28 cellular contexts compared by ENCODE assay signal in genomic region chr12:83017001-83017400, GRCh38.
DNase-seq lines count a peak whose midpoint lies in the region; ATAC-seq and TF ChIP-seq lines count a peak whose summit lies in the region.
"Had no signal": no experiment of that assay in that cellular context is flagged by ENCODE, and none has a peak within 500 bp of the region (broad histone marks: within the 10 kb centered on the region; RNA-seq: fewer than 3 reads in every experiment).

No MANE protein-coding gene starts in this region.

- H3K4me2 ChIP-seq in PC-9, result no peak overlapping the region
- H3K4me2 ChIP-seq: BLaER1 treated with 17β-estradiol and CSF1 and Interleukin-3, amounts not matched to agents 10 nM and 100 nM had no signal

- 0 out of 2 replicates have a peak overlapping the region, but pooled peaks have one; percentile 45 for H3K27ac ChIP-seq in PC-9
- peak overlapping the region; percentile 83 for H3K27ac ChIP-seq in muscle layer of duodenum (ENCODE audit: low read length)
- H3K27ac ChIP-seq in stomach smooth muscle (ENCODE audit: low read length), result peak overlapping the region; percentile 89
- H3K27ac ChIP-seq in CD4-positive, alpha-beta T cell (ENCODE audit: low read depth, low read length), result no peak overlapping the region
- H3K27ac ChIP-seq: BLaER1 treated with 17β-estradiol and CSF1 and Interleukin-3, amounts not matched to agents 10 nM and 100 nM; cardiac muscle cell; coronary artery; GM23248; SJSA1; spleen had no signal

- no peak overlapping the region for H2AFZ ChIP-seq in PC-9
- H2AFZ ChIP-seq: GM23248 had no signal

- H3K4me3 Mint-ChIP-seq in activated CD8-positive, alpha-beta T cell treated with anti-CD3 and anti-CD28 coated beads for 36 hours, result no peak overlapping the region
- H3K4me3 Mint-ChIP-seq in CD4-positive, alpha-beta T cell, result no peak overlapping the region
- H3K4me3 Mint-ChIP-seq: activated T-helper 1 cell treated with anti-CD3 and anti-CD28 coated beads, Interleukin-12 subunit alpha, Interleukin-12 subunit beta, Interleukin-2, Interleukin-4 antibody, amounts not matched to agents 30 ng/mL and 10 ng/mL and 1 ng/mL, durations not matched to agents 14 hours and 24 hours and 36 hours; effector memory CD8-positive, alpha-beta T cell; HFFc6; type B pancreatic cell had no signal

- H3F3A ChIP-seq in PC-9 (ENCODE audit: insufficient read depth, low read depth), result peaks cover 14% of the 10 kb centered on the region; the same call in 1 of the 2 replicates

- H3K27me3 ChIP-seq in PC-9 (ENCODE audit: insufficient read depth, low read depth) (no peaks in the 10 kb centered on the region), muscle layer of duodenum (ENCODE audit: low read depth, low read length) (no peaks in the 10 kb centered on the region), stomach smooth muscle (ENCODE audit: control insufficient read depth in 1 of 2, insufficient read depth in 2 of 2, low read length in 2 of 2) (no peaks in the 10 kb centered on the region), MG63 (no peaks in the 10 kb centered on the region)
- no peaks in the 10 kb centered on the region for H3K27me3 ChIP-seq in CD4-positive, alpha-beta T cell (ENCODE audit: control insufficient read depth, insufficient read depth, low read length)
- H3K27me3 ChIP-seq: BLaER1 treated with 17β-estradiol and CSF1 and Interleukin-3, amounts not matched to agents 10 nM and 100 nM; cardiac muscle cell; heart right ventricle; SJSA1; spleen had no signal

- H3K9me3 ChIP-seq in PC-9 (ENCODE audit: insufficient read depth, low read depth) (no peaks in the 10 kb centered on the region; the same call in 1 of the 2 replicates), muscle layer of duodenum (ENCODE audit: control insufficient read depth in 1 of 2, low read length in 2 of 2) (no peaks in the 10 kb centered on the region), stomach smooth muscle (ENCODE audit: control insufficient read depth in 2 of 2, low read length in 2 of 2) (no peaks in the 10 kb centered on the region), MG63 (no peaks in the 10 kb centered on the region)
- H3K9me3 ChIP-seq in CD4-positive, alpha-beta T cell (ENCODE audit: control insufficient read depth, low read length), result no peaks in the 10 kb centered on the region
- H3K9me3 ChIP-seq: BLaER1 treated with 17β-estradiol and CSF1 and Interleukin-3, amounts not matched to agents 10 nM and 100 nM; heart right ventricle; SJSA1; spleen had no signal

- no peaks in the 10 kb centered on the region for H3K79me2 ChIP-seq in PC-9 (ENCODE audit: low read depth)

- POLR2A ChIA-PET in PC-9 (lab: Charles Lee; ENCODE audit: unreplicated experiment), result no interaction called here
- POLR2A ChIA-PET in activated CD8-positive, alpha-beta T cell treated with anti-CD3 and anti-CD28 coated beads for 36 hours (lab: Charles Lee), result no interaction called here
- POLR2A ChIA-PET in CD4-positive, alpha-beta T cell (lab: Charles Lee), result no interaction called here

- H3K27ac Mint-ChIP-seq in activated CD8-positive, alpha-beta T cell treated with anti-CD3 and anti-CD28 coated beads for 36 hours, result no peak overlapping the region
- H3K27ac Mint-ChIP-seq in CD4-positive, alpha-beta T cell, result no peak overlapping the region
- H3K27ac Mint-ChIP-seq: activated T-helper 1 cell treated with anti-CD3 and anti-CD28 coated beads, Interleukin-12 subunit alpha, Interleukin-12 subunit beta, Interleukin-2, Interleukin-4 antibody, amounts not matched to agents 30 ng/mL and 10 ng/mL and 1 ng/mL, durations not matched to agents 14 hours and 24 hours and 36 hours; effector memory CD8-positive, alpha-beta T cell; HFFc6; type B pancreatic cell had no signal

- H4K20me1 ChIP-seq in PC-9 (ENCODE audit: insufficient read depth), result no peaks in the 10 kb centered on the region
- H4K20me1 ChIP-seq: BLaER1 treated with 17β-estradiol and CSF1 and Interleukin-3, amounts not matched to agents 10 nM and 100 nM had no signal

- CTCF ChIA-PET in PC-9 (lab: Charles Lee), result no interaction called here
- CTCF ChIA-PET in activated CD8-positive, alpha-beta T cell treated with anti-CD3 and anti-CD28 coated beads for 36 hours (lab: Charles Lee), result no interaction called here
- CTCF ChIA-PET in CD4-positive, alpha-beta T cell (lab: Charles Lee), result no interaction called here

- H3K9me2 ChIP-seq in PC-9 (ENCODE audit: insufficient read depth), result no peaks in the 10 kb centered on the region

- no peak for DNase-seq in PC-9
- DNase-seq in astrocyte of the hippocampus (ENCODE audit: low read depth, low spot score), result peak; percentile 25
- DNase-seq in activated CD8-positive, alpha-beta T cell treated with anti-CD3 and anti-CD28 coated beads for 36 hours, result no peak
- DNase-seq in MG63, result no peak
- DNase-seq in CD4-positive, alpha-beta T cell, result no peak
- DNase-seq: activated CD4-positive, alpha-beta T cell treated with anti-CD3 and anti-CD28 coated beads, Interleukin-2, amount 50 U/mL, for 4 hours; activated naive CD4-positive, alpha-beta T cell treated with anti-CD3 and anti-CD28 coated beads, Interleukin-2, amount 50 U/mL, for 16 hours; amygdala; effector memory CD8-positive, alpha-beta T cell; GM23248; heart right ventricle; HFFc6; Karpas-422; NCI-H1048; NCI-H1694 treated with DMSO at 0.1 percent for 48 hours; NCI-H526; retina; spleen; stimulated activated CD4-positive, alpha-beta T cell treated with anti-CD3 and anti-CD28 coated beads, Interleukin-2, amount 100 ng/mL, for 48 hours had no signal

- H3K4me3 ChIP-seq in PC-9 (no peak overlapping the region), muscle layer of duodenum (ENCODE audit: low read depth in 1 of 2, low read length in 2 of 2) (no peak overlapping the region), stomach smooth muscle (ENCODE audit: low read length in 2 of 2) (no peak overlapping the region), MG63 (no peak overlapping the region)
- H3K4me3 ChIP-seq: BLaER1 treated with 17β-estradiol and CSF1 and Interleukin-3, amounts not matched to agents 10 nM and 100 nM; cardiac muscle cell; coronary artery; lung; SJSA1; spleen had no signal

- no peaks in the 10 kb centered on the region for H3K9me3 Mint-ChIP-seq in activated CD8-positive, alpha-beta T cell treated with anti-CD3 and anti-CD28 coated beads for 36 hours
- peaks cover 2% of the 10 kb centered on the region for H3K9me3 Mint-ChIP-seq in CD4-positive, alpha-beta T cell
- H3K9me3 Mint-ChIP-seq: activated T-helper 1 cell treated with anti-CD3 and anti-CD28 coated beads, Interleukin-12 subunit alpha, Interleukin-12 subunit beta, Interleukin-2, Interleukin-4 antibody, amounts not matched to agents 30 ng/mL and 10 ng/mL and 1 ng/mL, durations not matched to agents 14 hours and 24 hours and 36 hours; type B pancreatic cell had no signal

- no peaks in the 10 kb centered on the region for H3K36me3 Mint-ChIP-seq in activated CD8-positive, alpha-beta T cell treated with anti-CD3 and anti-CD28 coated beads for 36 hours (ENCODE audit: low read depth)
- H3K36me3 Mint-ChIP-seq in CD4-positive, alpha-beta T cell (ENCODE audit: low read depth), result no peaks in the 10 kb centered on the region

- TF ChIP-seq CTCF in PC-9 (conservative IDR thresholded peaks at IDR 0.05), result no peak
- TF ChIP-seq CTCF in activated CD8-positive, alpha-beta T cell treated with anti-CD3 and anti-CD28 coated beads for 36 hours (IDR thresholded peaks at IDR 0.05), result no peak
- TF ChIP-seq CTCF in CD4-positive, alpha-beta T cell (IDR thresholded peaks at IDR 0.05), result no peak

- peaks cover 19% of the 10 kb centered on the region for H3K4me1 ChIP-seq in PC-9 (replicated peaks; ENCODE audit: insufficient read depth)
- peaks cover 0 to 8% of the 10 kb centered on the region in 2 donors for H3K4me1 ChIP-seq in muscle layer of duodenum (ENCODE audit: control insufficient read depth in 1 of 2, insufficient read depth in 2 of 2, low read length in 2 of 2)
- peaks cover 21% of the 10 kb centered on the region for H3K4me1 ChIP-seq in stomach smooth muscle (ENCODE audit: control insufficient read depth, insufficient read depth, low read length)
- H3K4me1 ChIP-seq: BLaER1 treated with 17β-estradiol and CSF1 and Interleukin-3, amounts not matched to agents 10 nM and 100 nM; SJSA1; spleen had no signal

- intact Hi-C loops in PC-9 (cut with micrococcal nuclease; ENCODE audit: unreplicated experiment), result no loop called here
- intact Hi-C loops in activated CD8-positive, alpha-beta T cell treated with anti-CD3 and anti-CD28 coated beads for 36 hours (cut with micrococcal nuclease), result no loop called here
- intact Hi-C loops in CD4-positive, alpha-beta T cell (cut with DNase I, micrococcal nuclease), result no loop called here

- no peaks in the 10 kb centered on the region for H3K27me3 Mint-ChIP-seq in activated CD8-positive, alpha-beta T cell treated with anti-CD3 and anti-CD28 coated beads for 36 hours
- H3K27me3 Mint-ChIP-seq in CD4-positive, alpha-beta T cell, result no peaks in the 10 kb centered on the region
- H3K27me3 Mint-ChIP-seq: effector memory CD8-positive, alpha-beta T cell; type B pancreatic cell had no signal

- no TSS peak for BruUV-seq in PC-9 (replicated peaks; lab: Mats Ljungman, UMichigan)

- peak overlapping the region in 1 of 2 donors; percentile 78 for H3K9ac ChIP-seq in stomach smooth muscle (ENCODE audit: low read length in 2 of 2)
- H3K9ac ChIP-seq: BLaER1 treated with 17β-estradiol and CSF1 and Interleukin-3, amounts not matched to agents 10 nM and 100 nM; GM23248 had no signal

- ATAC-seq in activated CD8-positive, alpha-beta T cell treated with anti-CD3 and anti-CD28 coated beads for 36 hours, result no peak
- ATAC-seq in CD4-positive, alpha-beta T cell (ENCODE audit: poor library complexity), result no peak
- ATAC-seq: effector memory CD8-positive, alpha-beta T cell had no signal

- no peaks in the 10 kb centered on the region for H3K4me1 Mint-ChIP-seq in activated CD8-positive, alpha-beta T cell treated with anti-CD3 and anti-CD28 coated beads for 36 hours (ENCODE audit: low read depth)
- no peaks in the 10 kb centered on the region for H3K4me1 Mint-ChIP-seq in CD4-positive, alpha-beta T cell (ENCODE audit: low read depth)

- H3K36me3 ChIP-seq in PC-9 (ENCODE audit: low read depth), result no peaks in the 10 kb centered on the region; the same call in 1 of the 2 replicates
- peaks cover 0 to 4% of the 10 kb centered on the region in 2 donors for H3K36me3 ChIP-seq in muscle layer of duodenum (ENCODE audit: control insufficient read depth in 1 of 2, insufficient read depth in 2 of 2, low read length in 2 of 2)
- no peaks in the 10 kb centered on the region for H3K36me3 ChIP-seq in stomach smooth muscle (ENCODE audit: control insufficient read depth in 2 of 2, insufficient read depth in 2 of 2, low read length in 2 of 2)
- H3K36me3 ChIP-seq in MG63, result no peaks in the 10 kb centered on the region
- H3K36me3 ChIP-seq: BLaER1 treated with 17β-estradiol and CSF1 and Interleukin-3, amounts not matched to agents 10 nM and 100 nM; cardiac muscle cell; heart right ventricle; SJSA1; spleen had no signal
